Comparison of ENCODE assay signal across 19 cellular contexts in genomic region chr10:44164256-44164956, GRCh38.
DNase-seq lines count a peak whose midpoint lies in the region; ATAC-seq and TF ChIP-seq lines count a peak whose summit lies in the region.
"Had no signal": no experiment of that assay in that cellular context is flagged by ENCODE, and none has a peak within 500 bp of the region (broad histone marks: within the 10 kb centered on the region; RNA-seq: fewer than 3 reads in every experiment).

No MANE protein-coding gene starts in this region.

- H3K9me3 ChIP-seq in SK-N-SH, result no peaks in the 10 kb centered on the region; the same call in 1 of the 2 replicates
- H3K9me3 ChIP-seq in cardiac muscle cell (ENCODE audit: low read depth), result no peaks in the 10 kb centered on the region
- H3K9me3 ChIP-seq: BLaER1, Caco-2, HAP-1 had no signal

- CTCF ChIA-PET in SK-N-SH (lab: Yijun Ruan, JAX), result interaction anchor here (1.0 kb wide), 1 partner anchor 16 kb away, joined by 3 read pairs; no protein-coding TSS in a partner anchor

- POLR2A ChIA-PET in SK-N-SH (lab: Yijun Ruan, JAX), result no interaction called here

- H3K4me3 ChIP-seq in SK-N-SH (ENCODE audit: low read depth in 2 of 2, low read length in 1 of 2) (no peak overlapping the region), cardiac muscle cell (no peak overlapping the region)
- H3K4me3 ChIP-seq: BLaER1, HAP-1 had no signal

- peak overlapping the region; percentile 56; the same call in 1 of the 2 replicates for H2AFZ ChIP-seq in SK-N-SH (ENCODE audit: low read depth)

- H3K27ac ChIP-seq in SK-N-SH (ENCODE audit: low read depth in 2 of 2, low read length in 1 of 2) (no peak overlapping the region), cardiac muscle cell (peak overlapping the region; percentile 47)
- H3K27ac ChIP-seq: 22Rv1, BLaER1, C4-2B had no signal

- intact Hi-C loops in cardiac septum (cut with DNase I), result no loop called here
- intact Hi-C loops in left ventricle myocardium superior (cut with micrococcal nuclease), result no loop called here

- 3% methylated on average over 3 of the region's 3 CpGs for WGBS in SK-N-SH (ENCODE audit: low lambda C conversion rate)

- H3K9ac ChIP-seq in SK-N-SH, result no peak overlapping the region
- H3K9ac ChIP-seq: BLaER1 had no signal

- no peak overlapping the region for H3K4me2 ChIP-seq in SK-N-SH
- H3K4me2 ChIP-seq: BLaER1 had no signal

- H3K4me1 ChIP-seq in SK-N-SH (ENCODE audit: control insufficient read depth in 1 of 2, insufficient read depth in 2 of 2, low read depth in 1 of 2, low read length in 1 of 2) (no peaks in the 10 kb centered on the region; a peak in 1 of 4 replicates), cardiac muscle cell (ENCODE audit: low read depth) (peaks cover 14% of the 10 kb centered on the region)
- H3K4me1 ChIP-seq: BLaER1, Caco-2, HAP-1 had no signal

- no peaks in the 10 kb centered on the region for H3F3A ChIP-seq in SK-N-SH (replicated peaks; ENCODE audit: insufficient read depth)

- TF ChIP-seq CTCF in SK-N-SH (IDR thresholded peaks at IDR 0.05) (no peak), cardiac muscle cell (IDR thresholded peaks at IDR 0.05; ENCODE audit: low read depth, low read length) (no peak)

- H3K27me3 ChIP-seq in SK-N-SH (ENCODE audit: insufficient read depth) (no peaks in the 10 kb centered on the region), cardiac muscle cell (no peaks in the 10 kb centered on the region)
- H3K27me3 ChIP-seq: BLaER1 had no signal

- no peaks in the 10 kb centered on the region for H4K20me1 ChIP-seq in SK-N-SH (ENCODE audit: insufficient read depth)
- H4K20me1 ChIP-seq: BLaER1 had no signal

- H3K9me2 ChIP-seq in SK-N-SH, result no peaks in the 10 kb centered on the region

- TF ChIP-seq RAD21 in SK-N-SH (IDR thresholded peaks at IDR 0.05; ENCODE audit: low read length), result no peak

- DNase-seq in SK-N-SH, result no peak
- DNase-seq in cardiac muscle cell (ENCODE audit: low read depth in 1 of 2, low spot score in 1 of 2), result peak in 1 of 2 donors; percentile 65
- DNase-seq in cardiac septum (ENCODE audit: low spot score), result no peak
- no peak for DNase-seq in left ventricle myocardium superior
- DNase-seq in cerebellar cortex (ENCODE audit: low spot score), result no peak
- DNase-seq: Caco-2; CD4-positive, CD25-positive, alpha-beta regulatory T cell; CD8-positive, alpha-beta T cell; DMS153; DND-41; GOT3; HFFc6 had no signal

- no peaks in the 10 kb centered on the region for H3K79me2 ChIP-seq in SK-N-SH (ENCODE audit: insufficient read depth)

- TF ChIP-seq EP300 in SK-N-SH (IDR thresholded peaks at IDR 0.05; ENCODE audit: borderline replicate concordance in 1 of 2, low read depth in 1 of 2, low read length in 1 of 2), result no peak

- H3K36me3 ChIP-seq in SK-N-SH (replicated peaks in 1 of 2; ENCODE audit: control insufficient read depth in 1 of 2, insufficient read depth in 2 of 2, low read length in 1 of 2), result no peaks in the 10 kb centered on the region
- H3K36me3 ChIP-seq in cardiac muscle cell, result no peaks in the 10 kb centered on the region
- H3K36me3 ChIP-seq: BLaER1, HAP-1 had no signal

- ATAC-seq in SK-N-SH treated with all-trans-retinoic acid at 6 μM for 48 hours, result no peak
- peak; percentile 88 for ATAC-seq in left ventricle myocardium superior
- no peak for ATAC-seq in HG02970 (IDR thresholded peaks at IDR 0.05; ENCODE audit: low FRiP score, unreplicated experiment)
- no peak for ATAC-seq in GM21526 (IDR thresholded peaks at IDR 0.05; ENCODE audit: low FRiP score, unreplicated experiment)
- ATAC-seq: CD8-positive, alpha-beta T cell had no signal

TF ChIP-seq in SK-N-SH, 30 proteins besides CTCF, POLR2A, EP300 and RAD21:
- TF ChIP-seq POLR2AphosphoS5 (IDR thresholded peaks at IDR 0.05; ENCODE audit: low read depth, low read length), result no peak
- no peak for TF ChIP-seq JUND (IDR thresholded peaks at IDR 0.05)
- no peak for TF ChIP-seq USF2 (IDR thresholded peaks at IDR 0.05; ENCODE audit: borderline replicate concordance, low read depth, low read length)
- no peak for TF ChIP-seq FOXM1 (IDR thresholded peaks at IDR 0.05; ENCODE audit: low read depth)
- no peak for TF ChIP-seq GABPA (IDR thresholded peaks at IDR 0.05; ENCODE audit: low read depth)

TF ChIP-seq in SK-N-SH treated with all-trans-retinoic acid at 6 μM for 48 hours, 23 proteins besides CTCF, POLR2A, EP300 and RAD21 (continues in another document):
- TF ChIP-seq GLIS3 (CRISPR knock-in tag; IDR thresholded peaks at IDR 0.05), result no peak
- TF ChIP-seq TSHZ2 (CRISPR knock-in tag; IDR thresholded peaks at IDR 0.05), result no peak
- no peak for TF ChIP-seq ZNF70 (CRISPR knock-in tag; IDR thresholded peaks at IDR 0.05)
- TF ChIP-seq POU6F1 (CRISPR knock-in tag; IDR thresholded peaks at IDR 0.05; ENCODE audit: borderline replicate concordance, low read depth), result no peak
- TF ChIP-seq ZFP3 (CRISPR knock-in tag; IDR thresholded peaks at IDR 0.05), result no peak
- no peak for TF ChIP-seq CSRNP3 (CRISPR knock-in tag; IDR thresholded peaks at IDR 0.05)
- TF ChIP-seq CREB5 (CRISPR knock-in tag; IDR thresholded peaks at IDR 0.05; ENCODE audit: low read depth), result no peak
- no peak for TF ChIP-seq ZFP30 (CRISPR knock-in tag; IDR thresholded peaks at IDR 0.05)
- TF ChIP-seq CSDC2 (CRISPR knock-in tag; IDR thresholded peaks at IDR 0.05), result no peak
- TF ChIP-seq OSR1 (CRISPR knock-in tag; IDR thresholded peaks at IDR 0.05), result no peak
- TF ChIP-seq TCF4 (CRISPR knock-in tag; IDR thresholded peaks at IDR 0.05; ENCODE audit: borderline replicate concordance), result no peak
- TF ChIP-seq SNAI2 (CRISPR knock-in tag; IDR thresholded peaks at IDR 0.05), result no peak
- TF ChIP-seq ZNF8 (CRISPR knock-in tag; IDR thresholded peaks at IDR 0.05), result no peak
- TF ChIP-seq BACH2 (CRISPR knock-in tag; IDR thresholded peaks at IDR 0.05; ENCODE audit: borderline replicate concordance), result no peak
